Comparison of ENCODE assay signal across 21 cellular contexts in the genomic region with DNA sequence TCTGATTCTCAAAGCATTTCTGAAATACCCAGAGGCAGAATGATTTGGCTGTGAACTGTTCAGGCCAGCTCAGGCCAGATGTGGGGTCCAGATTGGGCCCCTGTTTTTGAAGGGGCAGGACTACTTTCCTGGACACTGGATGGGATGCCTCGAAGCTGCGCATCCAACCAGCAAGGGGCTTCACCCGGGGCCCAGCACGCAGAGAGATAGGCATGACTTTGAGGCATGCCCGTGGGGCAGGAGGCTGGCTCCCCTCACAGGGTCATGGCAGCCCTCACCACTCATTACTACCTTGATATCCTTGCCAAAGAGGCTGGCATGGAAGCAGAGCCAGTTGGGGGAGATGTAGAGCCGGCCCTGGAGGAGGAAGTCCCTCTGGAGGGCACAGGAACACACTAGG. TPM values are rescaled to one million over a fixed set of nuclear protein-coding genes. Genes with fewer than 3 reads are reported as not detected.
"Had no signal": no experiment of that assay in that cellular context is flagged by ENCODE, and none has a peak within 500 bp of the region (broad histone marks: within the 10 kb centered on the region; RNA-seq: fewer than 3 reads in every experiment).

No MANE protein-coding gene starts in this region.

- H3K9me3 Mint-ChIP-seq: naive B cell, nephron had no signal

- DNase-seq: colonic mucosa; dermis blood vessel endothelial cell; erythroblast; kidney; left cardiac atrium; left ventricle myocardium inferior; lower lobe of right lung; mesenchymal stem cell; naive B cell; occipital lobe; pancreas; right cardiac atrium; stimulated activated CD4-positive, alpha-beta T cell treated with anti-CD3 and anti-CD28 coated beads, Interleukin-4, amount 100 ng/mL, for 1 hour; stimulated activated naive CD4-positive, alpha-beta T cell; stomach; upper lobe of left lung; uterus had no signal

- H3K4me1 Mint-ChIP-seq: naive B cell had no signal

- H3K36me3 Mint-ChIP-seq: naive B cell had no signal

- H3K4me1 ChIP-seq: colonic mucosa, foreskin keratinocyte, pancreas, uterus had no signal

- H3K27ac ChIP-seq: colonic mucosa, foreskin keratinocyte, left ventricle myocardium inferior, pancreas, stomach, uterus had no signal

- FAIRE-seq: kidney, pancreas had no signal

- H3K36me3 ChIP-seq: colonic mucosa, left ventricle myocardium inferior, lower lobe of right lung, pancreas, stomach, upper lobe of left lung, uterus had no signal

- H3K4me3 Mint-ChIP-seq: naive B cell, nephron had no signal

- H3K4me3 ChIP-seq: colonic mucosa, left ventricle myocardium inferior, lower lobe of right lung, pancreas, smooth muscle cell, stomach, upper lobe of left lung, uterus had no signal

- H3K27me3 ChIP-seq: colonic mucosa, foreskin keratinocyte, pancreas, stomach, upper lobe of left lung, uterus had no signal

- H3K27ac Mint-ChIP-seq: progenitor cell of endocrine pancreas had no signal

- H3K9me3 ChIP-seq: colonic mucosa, left ventricle myocardium inferior, lower lobe of right lung, pancreas, stomach, upper lobe of left lung, uterus had no signal

RNA-seq across cellular contexts. Expression of a gene that starts 30.1 kb away (rescaled TPM):
- total RNA-seq: left cardiac atrium, left ventricle myocardium inferior had no signal
